ENCODE assay signal across 8 cellular contexts in genomic region chr1:153612755-153613331, GRCh38. TPM values are rescaled to one million over a fixed set of nuclear protein-coding genes. Genes with fewer than 3 reads are reported as not detected.
DNase-seq lines count a peak whose midpoint lies in the region; ATAC-seq, FAIRE-seq and TF ChIP-seq lines count a peak whose summit lies in the region.

S100A16 (minus strand) TSS chr1:153613137; CDS start chr1:153608151, 4,986 bp downstream.

- H3K27me3 Mint-ChIP-seq in astrocyte (ENCODE audit: low read depth, unreplicated experiment): no peaks in the 10 kb centered on the region

- H3K36me3 ChIP-seq in GM23248 (ENCODE audit: low read depth) (no peaks in the 10 kb centered on the region), astrocyte (ENCODE audit: insufficient read depth, low read length) (peaks cover under 1% of the 10 kb centered on the region), hepatocyte (replicated peaks; ENCODE audit: insufficient read depth, low read depth) (no peaks in the 10 kb centered on the region)

- H3K27me3 ChIP-seq in GM23248 (replicated peaks; ENCODE audit: insufficient read depth): no peaks in the 10 kb centered on the region
- H3K27me3 ChIP-seq in astrocyte (ENCODE audit: insufficient read depth, low read length): no peaks in the 10 kb centered on the region
- H3K27me3 ChIP-seq in hepatocyte: no peaks in the 10 kb centered on the region

- intact Hi-C loops in sciatic nerve (cut with DNase I): no loop called here

- no peaks in the 10 kb centered on the region for H3K9me3 Mint-ChIP-seq in astrocyte (ENCODE audit: unreplicated experiment)

- FAIRE-seq in astrocyte (lab: Jason Lieb, UNC): no peak

- H3K4me3 ChIP-seq in GM23248 (peak within 1 kb of the TSS; percentile 96), astrocyte (ENCODE audit: insufficient read depth, low read depth, low read length) (peak within 1 kb of the TSS; percentile 93), hepatocyte (peak within 1 kb of the TSS; percentile 10)

- peak within 1 kb of the TSS; percentile 97 for H3K9ac ChIP-seq in GM23248
- peak within 1 kb of the TSS; percentile 98 for H3K9ac ChIP-seq in astrocyte (ENCODE audit: low read length)

- peaks cover 20% of the 10 kb centered on the region for H3K4me1 Mint-ChIP-seq in astrocyte (ENCODE audit: low read depth, unreplicated experiment)

- no peak for TF ChIP-seq CTCF in astrocyte (IDR thresholded peaks at IDR 0.05; ENCODE audit: insufficient read depth, low read depth, low read length)
- TF ChIP-seq CTCF in hepatocyte (IDR thresholded peaks at IDR 0.05; ENCODE audit: poor library complexity): no peak

- H3K4me2 ChIP-seq in GM23248 (ENCODE audit: unreplicated experiment) (peak within 1 kb of the TSS; percentile 93), astrocyte (ENCODE audit: low read length) (peak within 1 kb of the TSS; percentile 87), hepatocyte (peak within 1 kb of the TSS; percentile 76)

- H3K27ac Mint-ChIP-seq in astrocyte (ENCODE audit: unreplicated experiment): peak within 1 kb of the TSS; percentile 66

- WGBS in GM23248 (ENCODE audit: low coverage in 1 of 2, low lambda C conversion rate in 2 of 2, missing lambda C conversion rate in 2 of 2), 2 experiments: 1% methylated on average over 9 of the region's 9 CpGs
- 19% methylated on average over 9 of the region's 9 CpGs for whole genome bisulfite sequencing in hepatocyte (ENCODE audit: low lambda C conversion rate, missing lambda C conversion rate)

- H2AFZ ChIP-seq in GM23248 (peak within 1 kb of the TSS; percentile 73), astrocyte (ENCODE audit: low read depth, low read length) (peak within 1 kb of the TSS; percentile 26), hepatocyte (peak within 1 kb of the TSS; percentile 43)

- ATAC-seq in sciatic nerve: peak; percentile 82
- ATAC-seq in GM19463 (IDR thresholded peaks at IDR 0.05; ENCODE audit: unreplicated experiment): no peak
- ATAC-seq in HG03432 (IDR thresholded peaks at IDR 0.05; ENCODE audit: unreplicated experiment): no peak
- no peak for ATAC-seq in GM21390 (IDR thresholded peaks at IDR 0.05; ENCODE audit: unreplicated experiment)

- in situ Hi-C loops in GM23248 (cut with MboI): no loop called here

- H3K36me3 Mint-ChIP-seq in astrocyte (ENCODE audit: low read depth, unreplicated experiment): peaks cover 6% of the 10 kb centered on the region

- H3K9me2 ChIP-seq in GM23248 (ENCODE audit: insufficient read depth) (no peaks in the 10 kb centered on the region), hepatocyte (replicated peaks; ENCODE audit: insufficient read depth) (no peaks in the 10 kb centered on the region)

- peaks cover 44% of the 10 kb centered on the region for H3K4me1 ChIP-seq in GM23248 (ENCODE audit: insufficient read depth)
- peaks cover 44% of the 10 kb centered on the region for H3K4me1 ChIP-seq in astrocyte (ENCODE audit: insufficient read depth, low read length)
- H3K4me1 ChIP-seq in hepatocyte (ENCODE audit: insufficient read depth): peaks cover 55% of the 10 kb centered on the region

- no peaks in the 10 kb centered on the region for H3K9me3 ChIP-seq in GM23248 (ENCODE audit: low read depth)
- H3K9me3 ChIP-seq in astrocyte (ENCODE audit: insufficient read depth, low read depth, low read length): no peaks in the 10 kb centered on the region
- no peaks in the 10 kb centered on the region for H3K9me3 ChIP-seq in hepatocyte (ENCODE audit: low read depth)

- H3K4me3 Mint-ChIP-seq in astrocyte (ENCODE audit: unreplicated experiment): peak within 1 kb of the TSS; percentile 63

- peak within 1 kb of the TSS; percentile 76 for H3K27ac ChIP-seq in GM23248
- peak within 1 kb of the TSS; percentile 89 for H3K27ac ChIP-seq in astrocyte (ENCODE audit: low read depth, low read length)
- peak within 1 kb of the TSS; percentile 90 for H3K27ac ChIP-seq in hepatocyte

- H3F3A ChIP-seq in GM23248 (ENCODE audit: insufficient read depth): peaks cover 36% of the 10 kb centered on the region

- H4K20me1 ChIP-seq in GM23248 (ENCODE audit: insufficient read depth) (no peaks in the 10 kb centered on the region), astrocyte (ENCODE audit: insufficient read depth, low read length) (peaks cover 7% of the 10 kb centered on the region), hepatocyte (ENCODE audit: insufficient read depth, poor library complexity, severe bottlenecking) (no peaks in the 10 kb centered on the region)

- H3K79me2 ChIP-seq in GM23248 (ENCODE audit: insufficient read depth): peaks cover 54% of the 10 kb centered on the region
- H3K79me2 ChIP-seq in astrocyte (ENCODE audit: insufficient read depth, low read length): peaks cover 56% of the 10 kb centered on the region
- peaks cover 34% of the 10 kb centered on the region for H3K79me2 ChIP-seq in hepatocyte

- DNase-seq in GM23248 (peak; percentile 90), astrocyte (ENCODE audit: low read depth) (peak; percentile 57), hepatocyte (ENCODE audit: low spot score) (peak; percentile 82), sciatic nerve (ENCODE audit: low spot score) (peak; percentile 86)
- no peak for DNase-seq in activated CD4-positive, CD25-positive, alpha-beta regulatory T cell (lab: John Stamatoyannopoulos, UW)

RNA-seq across cellular contexts. Expression of gene S100A16, which starts in this region (rescaled TPM):
- total RNA-seq in GM23248 (2014; rRNA removed; shearing (Covaris generic)): 495 and 615 TPM in 2 replicates
- polyA plus RNA-seq in GM23248 (2016; fragmentation: Nextera tagmentation; extraction: Ambion mirVana) (801 and 826 TPM in 2 replicates), hepatocyte (134 and 155 TPM in 2 replicates)
- total RNA-seq in astrocyte (48.8 and 54.4 TPM in 2 replicates), hepatocyte (103 and 129 TPM in 2 replicates), sciatic nerve (58.4 TPM)

Comparison
In these comparisons a context has a peak if more than half of its experiments do, and no peak if none do; other contexts are left out.
1. DNase-seq: peak in GM23248 (single experiment), astrocyte (single experiment), hepatocyte (single experiment) and sciatic nerve (single experiment); none in activated CD4-positive, CD25-positive, alpha-beta regulatory T cell (0 of 4).
2. H3K4me3 ChIP-seq: peak in every context shown above with its lines; median percentile 96 in GM23248; 93 in astrocyte; 10 in hepatocyte.
3. Peak in every context shown above with its lines, with median percentiles within 50 percentile points of each other: H2AFZ ChIP-seq, H3K27ac ChIP-seq and H3K4me2 ChIP-seq.